In the genomic region with DNA sequence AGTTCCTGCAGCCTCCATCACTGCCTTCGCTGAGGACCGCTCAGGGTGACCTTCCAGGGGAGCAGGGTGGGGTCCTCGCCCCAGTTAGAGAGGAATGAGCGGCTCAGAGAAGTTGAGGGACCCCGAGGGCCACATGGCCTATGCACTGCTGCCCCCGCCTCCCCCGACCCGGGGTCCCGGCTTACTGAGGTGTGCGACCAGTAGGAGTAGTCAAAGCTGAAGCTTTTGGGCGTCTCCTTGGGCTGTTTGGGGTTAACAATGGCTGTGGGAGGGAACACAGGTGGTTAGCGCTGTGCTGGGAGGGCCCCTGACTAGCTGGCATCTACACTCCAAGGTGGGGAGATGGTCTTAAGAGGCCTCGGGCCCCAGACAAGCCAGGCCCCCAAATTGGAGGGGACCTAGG, we compare ENCODE assay signal across 24 cellular contexts. TPM values are rescaled to one million over a fixed set of nuclear protein-coding genes. Genes with fewer than 3 reads are reported as not detected.
"Had no signal": no experiment of that assay in that cellular context is flagged by ENCODE, and none has a peak within 500 bp of the region (broad histone marks: within the 10 kb centered on the region; RNA-seq: fewer than 3 reads in every experiment).

No MANE protein-coding gene starts in this region.

- H3K27ac Mint-ChIP-seq: activated B cell treated with CpG ODN at 0.5 μM for 24 hours; activated CD4-positive, alpha-beta T cell treated with anti-CD3 and anti-CD28 coated beads for 36 hours; activated naive CD8-positive, alpha-beta T cell treated with anti-CD3 and anti-CD28 coated beads, Interleukin-2, amount 10 ng/mL, durations not matched to agents 7 days and 5 days; stimulated activated naive B cell treated with anti-CD40 and anti-IgM and Interleukin-4, amounts not matched to agents 10 μg/mL and 1 μg/mL and 100 μg/mL, for 72 hours; T-helper 1 cell treated with Interleukin-12 subunit alpha and Interleukin-12 subunit beta and Interleukin-4 antibody, amounts not matched to agents 30 μg/mL and 1 μg/mL, for 36 hours had no signal

- H3K36me3 ChIP-seq: cardiac muscle cell, neutrophil, right lobe of liver, vagina had no signal

- H3K9me3 ChIP-seq: neutrophil, right lobe of liver, testis, vagina had no signal

- DNase-seq: activated B cell treated with CpG ODN at 0.5 μM for 24 hours; activated CD4-positive, alpha-beta T cell treated with anti-CD3 and anti-CD28 coated beads, Interleukin-2, amount 50 U/mL, for 4 hours; activated naive CD4-positive, alpha-beta T cell; activated naive CD8-positive, alpha-beta T cell treated with anti-CD3 and anti-CD28 coated beads, Interleukin-2, amount 10 ng/mL, durations not matched to agents 7 days and 5 days; activated T-cell treated with anti-CD3 and anti-CD28 coated beads for 4 hours; amniotic stem cell; dermis blood vessel endothelial cell; effector memory CD4-positive, alpha-beta T cell; foreskin melanocyte; hippocampal formation; mesendoderm; naive B cell; stimulated activated naive B cell treated with anti-CD40 and anti-IgM and Interleukin-4, amounts not matched to agents 10 μg/mL and 1 μg/mL and 100 μg/mL, for 72 hours; T1000; testis; trophoblast cell had no signal

- H3K9me3 Mint-ChIP-seq: activated B cell treated with CpG ODN at 0.5 μM for 24 hours; activated naive CD8-positive, alpha-beta T cell treated with anti-CD3 and anti-CD28 coated beads, Interleukin-2, amount 10 ng/mL, durations not matched to agents 7 days and 5 days; naive B cell; stimulated activated naive B cell treated with anti-CD40 and anti-IgM and Interleukin-4, amounts not matched to agents 10 μg/mL and 1 μg/mL and 100 μg/mL, for 72 hours; T-helper 1 cell treated with Interleukin-12 subunit alpha and Interleukin-12 subunit beta and Interleukin-4 antibody, amounts not matched to agents 30 μg/mL and 1 μg/mL, for 36 hours had no signal

- ATAC-seq: right lobe of liver had no signal

- H3K4me1 Mint-ChIP-seq: activated B cell treated with CpG ODN at 0.5 μM for 24 hours; activated CD4-positive, alpha-beta T cell treated with anti-CD3 and anti-CD28 coated beads for 36 hours; activated naive CD8-positive, alpha-beta T cell treated with anti-CD3 and anti-CD28 coated beads, Interleukin-2, amount 10 ng/mL, durations not matched to agents 7 days and 5 days; naive B cell; stimulated activated naive B cell treated with anti-CD40 and anti-IgM and Interleukin-4, amounts not matched to agents 10 μg/mL and 1 μg/mL and 100 μg/mL, for 72 hours had no signal

- H3K27me3 ChIP-seq: cardiac muscle cell, neutrophil, right lobe of liver, testis, vagina had no signal

- H3K36me3 Mint-ChIP-seq: activated naive CD8-positive, alpha-beta T cell treated with anti-CD3 and anti-CD28 coated beads, Interleukin-2, amount 10 ng/mL, durations not matched to agents 7 days and 5 days; naive B cell; stimulated activated naive B cell treated with anti-CD40 and anti-IgM and Interleukin-4, amounts not matched to agents 10 μg/mL and 1 μg/mL and 100 μg/mL, for 72 hours had no signal

- H3K4me3 ChIP-seq: cardiac muscle cell, right lobe of liver, skin epidermis, testis, vagina had no signal

- H3K4me3 Mint-ChIP-seq: activated B cell treated with CpG ODN at 0.5 μM for 24 hours; activated CD4-positive, alpha-beta T cell treated with anti-CD3 and anti-CD28 coated beads for 36 hours; activated naive CD8-positive, alpha-beta T cell treated with anti-CD3 and anti-CD28 coated beads, Interleukin-2, amount 10 ng/mL, durations not matched to agents 7 days and 5 days; naive B cell; stimulated activated naive B cell treated with anti-CD40 and anti-IgM and Interleukin-4, amounts not matched to agents 10 μg/mL and 1 μg/mL and 100 μg/mL, for 72 hours; T-helper 1 cell treated with Interleukin-12 subunit alpha and Interleukin-12 subunit beta and Interleukin-4 antibody, amounts not matched to agents 30 μg/mL and 1 μg/mL, for 36 hours had no signal

- H3K27me3 Mint-ChIP-seq: activated CD4-positive, alpha-beta T cell treated with anti-CD3 and anti-CD28 coated beads for 36 hours; activated naive CD8-positive, alpha-beta T cell treated with anti-CD3 and anti-CD28 coated beads, Interleukin-2, amount 10 ng/mL, durations not matched to agents 7 days and 5 days had no signal

- H3K4me1 ChIP-seq: parathyroid adenoma, vagina had no signal

RNA-seq across cellular contexts. Expression of a gene that starts 31.0 kb away (rescaled TPM):
- total RNA-seq: activated B cell treated with CpG ODN at 0.5 μM for 24 hours, dermis blood vessel endothelial cell had no signal
